8 cellular contexts compared by ENCODE assay signal in genomic region chr10:62268399-62269076, GRCh38. TPM values are rescaled to one million over a fixed set of nuclear protein-coding genes. Genes with fewer than 3 reads are reported as not detected.
DNase-seq lines count a peak whose midpoint lies in the region; ATAC-seq and TF ChIP-seq lines count a peak whose summit lies in the region.

RTKN2 (minus strand) TSS chr10:62268844; CDS start chr10:62268610, 234 bp downstream.

- TF ChIP-seq CTCF in RWPE1 (conservative IDR thresholded peaks at IDR 0.05; ENCODE audit: low read depth) (no peak), neural progenitor cell (IDR thresholded peaks at IDR 0.05) (no peak)

- peak within 1 kb of the TSS; percentile 86 for H3K4me3 Mint-ChIP-seq in neural progenitor cell

- H3K4me3 ChIP-seq in neural progenitor cell (peak within 1 kb of the TSS; percentile 92), stomach smooth muscle (ENCODE audit: low read length in 2 of 2) (peak within 1 kb of the TSS; percentile 80 to 84)

- H3K4me1 ChIP-seq in neural progenitor cell (peaks cover 26% of the 10 kb centered on the region), stomach smooth muscle (ENCODE audit: control insufficient read depth, insufficient read depth, low read length) (peaks cover 10% of the 10 kb centered on the region)

- CTCF ChIA-PET in RWPE1 (lab: Yijun Ruan, JAX) = interaction anchor here (0.5 kb wide), 1 partner anchor 997 kb away, joined by 3 read pairs; no protein-coding TSS in a partner anchor

- in situ Hi-C loops in Caki2 (cut with HindIII; ENCODE audit: low pct_unique_long_range_greater_than_20kb, low sequenced_read_pairs) = no loop called here
- in situ Hi-C loops in KBM-7 (cut with MboI; ENCODE audit: low pct_unique_long_range_greater_than_20kb, low sequenced_read_pairs) = no loop called here

- peak within 1 kb of the TSS; percentile 2 for H3K27ac Mint-ChIP-seq in neural progenitor cell

- DNase-seq in Caki2 (ENCODE audit: low read depth) (peak; percentile 87), KBM-7 (peak; percentile 83), RWPE1 (ENCODE audit: low spot score) (peak; percentile 59), foreskin melanocyte (peak; percentile 76), neural progenitor cell (ENCODE audit: low spot score) (peak; percentile 100)
- DNase-seq in activated gamma-delta T cell treated with anti-CD3 and anti-CD28 coated beads, Interleukin-2, amount 50 U/mL, for 16 hours (ENCODE audit: low read depth) = peak; percentile 45

- peak; percentile 90 for ATAC-seq in GM21528 (IDR thresholded peaks at IDR 0.05; ENCODE audit: low FRiP score, unreplicated experiment)

- no peaks in the 10 kb centered on the region for H3K36me3 Mint-ChIP-seq in neural progenitor cell

- H3K9ac ChIP-seq in neural progenitor cell = peak within 1 kb of the TSS; percentile 62
- H3K9ac ChIP-seq in stomach smooth muscle (ENCODE audit: low read length in 2 of 2) = peak within 1 kb of the TSS; percentile 22 to 30

- POLR2A ChIA-PET in RWPE1 (lab: Yijun Ruan, JAX; ENCODE audit: low non-redundant PET) = no interaction called here

- H3K9me3 ChIP-seq in neural progenitor cell (ENCODE audit: low read depth) = no peaks in the 10 kb centered on the region
- H3K9me3 ChIP-seq in stomach smooth muscle (ENCODE audit: control insufficient read depth in 2 of 2, low read length in 2 of 2) = no peaks in the 10 kb centered on the region

- peaks cover 17% of the 10 kb centered on the region for H3F3A ChIP-seq in neural progenitor cell (ENCODE audit: low read depth)

- H3K27ac ChIP-seq in RWPE1 (no peak within 1 kb of the TSS), neural progenitor cell (peak within 1 kb of the TSS; percentile 89), stomach smooth muscle (ENCODE audit: low read length) (no peak within 1 kb of the TSS)

- no peaks in the 10 kb centered on the region for H3K27me3 Mint-ChIP-seq in neural progenitor cell (ENCODE audit: insufficient read depth, low read depth)

- H3K27me3 ChIP-seq in neural progenitor cell (peaks cover 24% of the 10 kb centered on the region), stomach smooth muscle (ENCODE audit: control insufficient read depth in 1 of 2, insufficient read depth in 2 of 2, low read length in 2 of 2) (peaks cover 6 to 10% of the 10 kb centered on the region in 2 donors)

- peaks cover 47% of the 10 kb centered on the region for H3K79me2 ChIP-seq in neural progenitor cell (ENCODE audit: low read depth)

- H4K20me1 ChIP-seq in neural progenitor cell (ENCODE audit: low read depth) = peaks cover 35% of the 10 kb centered on the region

- H3K36me3 ChIP-seq in neural progenitor cell = no peaks in the 10 kb centered on the region
- no peaks in the 10 kb centered on the region for H3K36me3 ChIP-seq in stomach smooth muscle (ENCODE audit: control insufficient read depth in 2 of 2, insufficient read depth in 2 of 2, low read length in 2 of 2)

- peaks cover 36% of the 10 kb centered on the region for H3K4me1 Mint-ChIP-seq in neural progenitor cell

- H3K4me2 ChIP-seq in neural progenitor cell = peak within 1 kb of the TSS; percentile 93

- peak within 1 kb of the TSS; percentile 92 for H2AFZ ChIP-seq in neural progenitor cell (replicated peaks)

- no peaks in the 10 kb centered on the region for H3K9me3 Mint-ChIP-seq in neural progenitor cell

RNA-seq across cellular contexts. Expression of gene RTKN2, which starts in this region (rescaled TPM):
- total RNA-seq in Caki2 (2014; rRNA removed; shearing (Covaris generic); ENCODE audit: low replicate concordance) = 3.6 and 4.9 TPM in 2 replicates
- total RNA-seq in neural progenitor cell (ENCODE audit: low replicate concordance) = 39.1 and 65.9 TPM in 2 replicates

Comparison
In these comparisons a context has a peak if more than half of its experiments do, and no peak if none do; other contexts are left out.
1. DNase-seq: peak in every context shown above with its lines; median percentile 100 in neural progenitor cell; 87 in Caki2; 83 in KBM-7; 76 in foreskin melanocyte; 59 in RWPE1; 45 in activated gamma-delta T cell treated with anti-CD3 and anti-CD28 coated beads, Interleukin-2, amount 50 U/mL, for 16 hours.